Comparison of ENCODE assay signal across 15 cellular contexts in genomic region chr4:2290488-2290887, GRCh38. TPM values are rescaled to one million over a fixed set of nuclear protein-coding genes. Genes with fewer than 3 reads are reported as not detected.
DNase-seq lines count a peak whose midpoint lies in the region; ATAC-seq and TF ChIP-seq lines count a peak whose summit lies in the region.
"Had no signal": no experiment of that assay in that cellular context is flagged by ENCODE, and none has a peak within 500 bp of the region (broad histone marks: within the 10 kb centered on the region; RNA-seq: fewer than 3 reads in every experiment).

No MANE protein-coding gene starts in this region.

- POLR2A ChIA-PET in CD8-positive, alpha-beta T cell (lab: Charles Lee), result interaction anchor here (0.9 to 3.9 kb wide), 7 partner anchors 9 to 128 kb away, joined by 3 to 26 read pairs (median 3); partner anchors contain the start of genes CFAP99, MXD4 and ZFYVE28
- POLR2A ChIA-PET in activated naive CD8-positive, alpha-beta T cell treated with anti-CD3 and anti-CD28 coated beads, Interleukin-2, amount 10 ng/mL, durations not matched to agents 7 days and 5 days (lab: Charles Lee), result interaction anchor here (1.3 to 1.9 kb wide), 6 partner anchors 9 to 122 kb away, joined by 3 to 13 read pairs (median 8); partner anchors contain the start of genes HAUS3, MXD4 and POLN
- POLR2A ChIA-PET in GM10248 (lab: Yijun Ruan, JAX), result no interaction called here

- no peaks in the 10 kb centered on the region for H3K9me3 ChIP-seq in CD8-positive, alpha-beta T cell (ENCODE audit: low read length)
- H3K9me3 ChIP-seq: body of pancreas, gastroesophageal sphincter had no signal

- CTCF ChIA-PET in CD8-positive, alpha-beta T cell (lab: Charles Lee), result interaction anchor here (0.9 to 2.9 kb wide), 5 partner anchors 8 to 151 kb away, joined by 3 to 12 read pairs (median 4); no protein-coding TSS in a partner anchor
- CTCF ChIA-PET in GM10248 (lab: Yijun Ruan, JAX), result interaction anchor here (1.0 kb wide), 1 partner anchor 10 kb away, joined by 3 read pairs; no protein-coding TSS in a partner anchor

- H3K4me3 Mint-ChIP-seq in T-helper 1 cell treated with Interleukin-12 subunit alpha and Interleukin-12 subunit beta and Interleukin-4 antibody, amounts not matched to agents 30 μg/mL and 1 μg/mL, for 36 hours, result peak overlapping the region; percentile 75
- peak overlapping the region; percentile 64 for H3K4me3 Mint-ChIP-seq in CD8-positive, alpha-beta T cell
- peak overlapping the region; percentile 77 for H3K4me3 Mint-ChIP-seq in activated naive CD8-positive, alpha-beta T cell treated with anti-CD3 and anti-CD28 coated beads, Interleukin-2, amount 10 ng/mL, durations not matched to agents 7 days and 5 days
- peak overlapping the region; percentile 87 for H3K4me3 Mint-ChIP-seq in natural killer cell
- H3K4me3 Mint-ChIP-seq: endodermal cell, nephron had no signal

- peaks cover 68% of the 10 kb centered on the region for H3K4me1 ChIP-seq in CD8-positive, alpha-beta T cell (ENCODE audit: insufficient read depth, low read length)
- H3K4me1 ChIP-seq: body of pancreas had no signal

- H3K27ac ChIP-seq in CD8-positive, alpha-beta T cell (ENCODE audit: low read depth, low read length), result peak overlapping the region; percentile 80
- H3K27ac ChIP-seq: body of pancreas, gastroesophageal sphincter had no signal

- DNase-seq in T-helper 1 cell, result no peak
- no peak for DNase-seq in CD8-positive, alpha-beta T cell
- peak; percentile 37 for DNase-seq in activated naive CD8-positive, alpha-beta T cell treated with anti-CD3 and anti-CD28 coated beads, Interleukin-2, amount 10 ng/mL, durations not matched to agents 7 days and 5 days
- no peak for DNase-seq in natural killer cell
- DNase-seq in NCI-H510A treated with DMSO at 0.1 percent for 48 hours (lab: John Stamatoyannopoulos, UW), result no peak
- no peak for DNase-seq in GM10248 (ENCODE audit: extremely low spot score)
- DNase-seq: DMS 273 treated with DMSO at 0.1 percent for 48 hours, NCI-H1105 had no signal

- no peaks in the 10 kb centered on the region for H3K27me3 ChIP-seq in CD8-positive, alpha-beta T cell (ENCODE audit: insufficient read depth, low read length)
- H3K27me3 ChIP-seq: body of pancreas, gastroesophageal sphincter had no signal

- H3K9me3 Mint-ChIP-seq in T-helper 1 cell treated with Interleukin-12 subunit alpha and Interleukin-12 subunit beta and Interleukin-4 antibody, amounts not matched to agents 30 μg/mL and 1 μg/mL, for 36 hours, result no peaks in the 10 kb centered on the region
- no peaks in the 10 kb centered on the region for H3K9me3 Mint-ChIP-seq in CD8-positive, alpha-beta T cell
- H3K9me3 Mint-ChIP-seq in activated naive CD8-positive, alpha-beta T cell treated with anti-CD3 and anti-CD28 coated beads, Interleukin-2, amount 10 ng/mL, durations not matched to agents 7 days and 5 days, result no peaks in the 10 kb centered on the region
- no peaks in the 10 kb centered on the region for H3K9me3 Mint-ChIP-seq in natural killer cell
- H3K9me3 Mint-ChIP-seq: nephron had no signal

- peaks cover 7% of the 10 kb centered on the region for H3K27me3 Mint-ChIP-seq in T-helper 1 cell treated with Interleukin-12 subunit alpha and Interleukin-12 subunit beta and Interleukin-4 antibody, amounts not matched to agents 30 μg/mL and 1 μg/mL, for 36 hours (ENCODE audit: low read depth)
- H3K27me3 Mint-ChIP-seq in CD8-positive, alpha-beta T cell (ENCODE audit: low read depth), result no peaks in the 10 kb centered on the region
- H3K27me3 Mint-ChIP-seq in activated naive CD8-positive, alpha-beta T cell treated with anti-CD3 and anti-CD28 coated beads, Interleukin-2, amount 10 ng/mL, durations not matched to agents 7 days and 5 days, result no peaks in the 10 kb centered on the region
- H3K27me3 Mint-ChIP-seq in natural killer cell (ENCODE audit: low read depth in 2 of 2), result no peaks in the 10 kb centered on the region

- no peaks in the 10 kb centered on the region for H3K36me3 ChIP-seq in CD8-positive, alpha-beta T cell (ENCODE audit: insufficient read depth, low read length)
- H3K36me3 ChIP-seq: gastroesophageal sphincter had no signal

- intact Hi-C loops in CD8-positive, alpha-beta T cell (cut with DNase I, micrococcal nuclease), result loop anchor here in 1 of 2 experiments (2.0 to 5.0 kb wide), 2 partner anchors 37 to 48 kb away; partner anchors contain the start of genes HAUS3 and POLN
- intact Hi-C loops in natural killer cell (cut with micrococcal nuclease), result loop anchor here (2.0 kb wide), 1 partner anchor 64 kb away; no protein-coding TSS in a partner anchor

- TF ChIP-seq CTCF in CD8-positive, alpha-beta T cell (IDR thresholded peaks at IDR 0.05), result no peak
- TF ChIP-seq CTCF in natural killer cell (IDR thresholded peaks at IDR 0.05), result no peak
- no peak for TF ChIP-seq CTCF in GM10248 (IDR thresholded peaks at IDR 0.05; ENCODE audit: control extremely low read depth, extremely low read depth, low read depth, missing control alignments)

- no peak for ATAC-seq in CD8-positive, alpha-beta T cell
- ATAC-seq in activated naive CD8-positive, alpha-beta T cell treated with anti-CD3 and anti-CD28 coated beads, Interleukin-2, amount 10 ng/mL, durations not matched to agents 7 days and 5 days (ENCODE audit: low read depth), result no peak
- no peak for ATAC-seq in natural killer cell
- no peak for ATAC-seq in HG03469 (IDR thresholded peaks at IDR 0.05; ENCODE audit: unreplicated experiment)
- ATAC-seq: body of pancreas, gastroesophageal sphincter had no signal

- H3K27ac Mint-ChIP-seq in T-helper 1 cell treated with Interleukin-12 subunit alpha and Interleukin-12 subunit beta and Interleukin-4 antibody, amounts not matched to agents 30 μg/mL and 1 μg/mL, for 36 hours, result peak overlapping the region; percentile 83
- peak overlapping the region; percentile 98 for H3K27ac Mint-ChIP-seq in CD8-positive, alpha-beta T cell
- H3K27ac Mint-ChIP-seq in activated naive CD8-positive, alpha-beta T cell treated with anti-CD3 and anti-CD28 coated beads, Interleukin-2, amount 10 ng/mL, durations not matched to agents 7 days and 5 days, result peak overlapping the region; percentile 84
- H3K27ac Mint-ChIP-seq in natural killer cell, result peak overlapping the region; percentile 95
- H3K27ac Mint-ChIP-seq: endodermal cell had no signal

- peak overlapping the region; percentile 9 for H3K4me3 ChIP-seq in CD8-positive, alpha-beta T cell (ENCODE audit: low read depth, low read length)
- H3K4me3 ChIP-seq: body of pancreas, gastroesophageal sphincter, smooth muscle cell had no signal

- peaks cover 13% of the 10 kb centered on the region for H3K4me1 Mint-ChIP-seq in T-helper 1 cell treated with Interleukin-12 subunit alpha and Interleukin-12 subunit beta and Interleukin-4 antibody, amounts not matched to agents 30 μg/mL and 1 μg/mL, for 36 hours (ENCODE audit: low read depth)
- peaks cover 50% of the 10 kb centered on the region for H3K4me1 Mint-ChIP-seq in CD8-positive, alpha-beta T cell (ENCODE audit: low read depth)
- H3K4me1 Mint-ChIP-seq in activated naive CD8-positive, alpha-beta T cell treated with anti-CD3 and anti-CD28 coated beads, Interleukin-2, amount 10 ng/mL, durations not matched to agents 7 days and 5 days, result peaks cover 24% of the 10 kb centered on the region
- peaks cover 11 to 22% of the 10 kb centered on the region in 2 donors for H3K4me1 Mint-ChIP-seq in natural killer cell
- H3K4me1 Mint-ChIP-seq: endodermal cell had no signal

- peaks cover 2% of the 10 kb centered on the region for H3K36me3 Mint-ChIP-seq in T-helper 1 cell treated with Interleukin-12 subunit alpha and Interleukin-12 subunit beta and Interleukin-4 antibody, amounts not matched to agents 30 μg/mL and 1 μg/mL, for 36 hours (ENCODE audit: low read depth)
- no peaks in the 10 kb centered on the region for H3K36me3 Mint-ChIP-seq in CD8-positive, alpha-beta T cell
- H3K36me3 Mint-ChIP-seq in activated naive CD8-positive, alpha-beta T cell treated with anti-CD3 and anti-CD28 coated beads, Interleukin-2, amount 10 ng/mL, durations not matched to agents 7 days and 5 days, result peaks cover 4% of the 10 kb centered on the region
- no peaks in the 10 kb centered on the region for H3K36me3 Mint-ChIP-seq in natural killer cell

RNA-seq across cellular contexts. Expression of gene MXD4, which starts 28.6 kb away (rescaled TPM):
- total RNA-seq in CD8-positive, alpha-beta T cell, result 100 to 1,000 TPM; 175 to 178 TPM
- total RNA-seq in activated naive CD8-positive, alpha-beta T cell treated with anti-CD3 and anti-CD28 coated beads, Interleukin-2, amount 10 ng/mL, durations not matched to agents 7 days and 5 days, result 10 to 100 TPM; 26.2 to 33.2 TPM
- 100 to 1,000 TPM; 141 to 172 (median 166) TPM for total RNA-seq in natural killer cell

RNA-seq across cellular contexts. Expression of gene HAUS3, which starts 48.6 kb away (rescaled TPM):
- 100 to 1,000 TPM; 154 TPM for total RNA-seq in CD8-positive, alpha-beta T cell
- total RNA-seq in activated naive CD8-positive, alpha-beta T cell treated with anti-CD3 and anti-CD28 coated beads, Interleukin-2, amount 10 ng/mL, durations not matched to agents 7 days and 5 days, result 10 to 100 TPM; 28.5 to 28.7 TPM
- 10 to 100 TPM; 38.0 to 50.3 (median 49.4) TPM for total RNA-seq in natural killer cell

RNA-seq across cellular contexts. Expression of gene POLN, which starts 48.6 kb away (rescaled TPM):
- 1 to 10 TPM in 1 of 2 experiments, under 1 TPM in 1; 0.89 to 1.7 TPM for total RNA-seq in CD8-positive, alpha-beta T cell
- total RNA-seq in activated naive CD8-positive, alpha-beta T cell treated with anti-CD3 and anti-CD28 coated beads, Interleukin-2, amount 10 ng/mL, durations not matched to agents 7 days and 5 days, result 1 to 10 TPM; 2.4 to 3.2 TPM
- 1 to 10 TPM; 2.6 to 6.9 (median 3.3) TPM for total RNA-seq in natural killer cell

Comparison
In these comparisons a context has a peak if more than half of its experiments do, and no peak if none do; other contexts are left out.
1. RNA of gene MXD4, which starts 28.6 kb away (total RNA-seq): 175 to 178 TPM in CD8-positive, alpha-beta T cell and 141 to 172 TPM in natural killer cell; 26.2 to 33.2 TPM in activated naive CD8-positive, alpha-beta T cell treated with anti-CD3 and anti-CD28 coated beads, Interleukin-2, amount 10 ng/mL, durations not matched to agents 7 days and 5 days; every median in the first group is over 4 times any median in the second.
2. Peak in every context shown above with its lines, with median percentiles within 50 percentile points of each other: H3K27ac Mint-ChIP-seq and H3K4me3 Mint-ChIP-seq.